ENCODE assay signal across 10 cellular contexts in the genomic region with DNA sequence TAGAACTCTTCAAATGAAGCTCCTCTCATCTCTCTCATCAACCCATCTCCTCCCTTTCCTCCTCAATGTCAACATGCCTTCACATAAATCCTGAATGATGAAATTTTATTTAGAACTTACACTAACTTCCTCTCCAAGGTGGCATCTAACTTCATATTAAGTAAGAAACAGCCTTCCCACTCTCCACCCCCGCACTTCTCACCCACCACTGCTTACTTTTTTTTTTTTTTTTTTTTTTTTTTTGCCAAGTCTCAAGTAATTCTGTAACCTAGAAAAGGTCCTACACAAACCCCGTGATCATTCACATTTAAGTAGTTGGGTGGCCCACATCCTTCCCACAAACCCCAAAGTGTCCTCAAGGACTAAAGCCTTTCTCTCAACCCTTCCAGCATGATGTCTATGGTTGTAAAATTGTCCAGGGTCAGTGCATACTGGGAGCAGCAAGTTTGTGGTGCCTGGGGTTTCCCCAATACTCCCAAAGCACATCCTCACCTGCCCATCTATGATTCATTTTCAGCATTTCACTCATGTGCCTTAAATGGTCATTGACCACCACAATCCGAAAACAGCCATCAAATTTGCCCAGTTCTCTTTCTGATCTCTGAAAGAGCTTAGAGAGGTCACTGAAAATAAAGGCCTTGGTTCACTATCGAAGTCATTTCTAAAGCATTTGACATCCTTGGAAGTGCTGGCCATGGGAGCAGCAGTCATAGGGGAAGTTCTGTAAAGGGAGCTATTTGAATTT. TPM values are rescaled to one million over a fixed set of nuclear protein-coding genes. Genes with fewer than 3 reads are reported as not detected.
DNase-seq lines count a peak whose midpoint lies in the region; ATAC-seq lines count a peak whose summit lies in the region.
"Had no signal": no experiment of that assay in that cellular context is flagged by ENCODE, and none has a peak within 500 bp of the region (broad histone marks: within the 10 kb centered on the region; RNA-seq: fewer than 3 reads in every experiment).

No MANE protein-coding gene starts in this region.

- peak; percentile 23 for DNase-seq in activated naive CD4-positive, alpha-beta T cell treated with anti-CD3 and anti-CD28 coated beads, Interleukin-2, amount 50 U/mL, for 16 hours
- no peak for DNase-seq in NCI-H2081 (lab: John Stamatoyannopoulos, UW)
- DNase-seq in ecto neural progenitor cell (ENCODE audit: low spot score): no peak
- no peak for DNase-seq in NCI-H510A treated with DMSO at 0.1 percent for 48 hours (lab: John Stamatoyannopoulos, UW)

- peak; percentile 42 for ATAC-seq in GM18498 (IDR thresholded peaks at IDR 0.05; ENCODE audit: unreplicated experiment)
- peak; percentile 25 for ATAC-seq in GM21367 (IDR thresholded peaks at IDR 0.05; ENCODE audit: unreplicated experiment)
- ATAC-seq in HG03196 (IDR thresholded peaks at IDR 0.05; ENCODE audit: unreplicated experiment): peak; percentile 43
- no peak for ATAC-seq in esophagus mucosa

RNA-seq across cellular contexts. Expression of a gene that starts 47.2 kb away (rescaled TPM):
- 1.2 TPM for total RNA-seq in esophagus mucosa
- total RNA-seq: fibroblast of lung, IMR-90 had no signal
